In genomic region chr1:179105393-179105792, GRCh38 we compare ENCODE assay signal across 9 cellular contexts. TPM values are rescaled to one million over a fixed set of nuclear protein-coding genes. Genes with fewer than 3 reads are reported as not detected.
DNase-seq lines count a peak whose midpoint lies in the region; TF ChIP-seq lines count a peak whose summit lies in the region.
"Had no signal": no experiment of that assay in that cellular context is flagged by ENCODE, and none has a peak within 500 bp of the region (broad histone marks: within the 10 kb centered on the region; RNA-seq: fewer than 3 reads in every experiment).

No MANE protein-coding gene starts in this region.

- no peak overlapping the region for H3K27ac Mint-ChIP-seq in neural crest cell (ENCODE audit: unreplicated experiment)

- no peaks in the 10 kb centered on the region for H3K27me3 ChIP-seq in GM06990 (replicated peaks; ENCODE audit: control insufficient read depth, insufficient read depth, low read length)
- H3K27me3 ChIP-seq in Loucy (ENCODE audit: insufficient read depth, low read length, poor library complexity, severe bottlenecking) = no peaks in the 10 kb centered on the region
- H3K27me3 ChIP-seq: testis had no signal

- H3K4me3 Mint-ChIP-seq in neural crest cell = no peak overlapping the region

- TF ChIP-seq CTCF in GM06990 (IDR thresholded peaks at IDR 0.05; ENCODE audit: insufficient read depth, low read length, poor library complexity, severe bottlenecking) = peak; percentile 57
- peak; percentile 62 for TF ChIP-seq CTCF in Loucy (conservative IDR thresholded peaks at IDR 0.05; ENCODE audit: low read length)
- TF ChIP-seq CTCF in choroid plexus epithelial cell (conservative IDR thresholded peaks at IDR 0.05; ENCODE audit: low read depth, low read length) = peak; percentile 68
- peak; percentile 67 for TF ChIP-seq CTCF in neural crest cell (conservative IDR thresholded peaks at IDR 0.05)

- no peak overlapping the region for H2AFZ ChIP-seq in Loucy (ENCODE audit: low read length)

- no peaks in the 10 kb centered on the region for H3K9me2 ChIP-seq in Loucy (replicated peaks; ENCODE audit: low read depth, low read length)

- no peaks in the 10 kb centered on the region for H3F3A ChIP-seq in Loucy (ENCODE audit: low read depth)

- peaks cover 34% of the 10 kb centered on the region for H3K4me1 ChIP-seq in Loucy (ENCODE audit: insufficient read depth, low read length, poor library complexity, severe bottlenecking)
- H3K4me1 ChIP-seq: testis had no signal

- peaks cover 18% of the 10 kb centered on the region for H3K36me3 Mint-ChIP-seq in neural crest cell (ENCODE audit: low read depth)

- DNase-seq in GM06990 (ENCODE audit: extremely low read depth, insufficient read length) = no peak
- peak; percentile 46 for DNase-seq in choroid plexus epithelial cell (ENCODE audit: low read depth)
- DNase-seq in neural crest cell (ENCODE audit: low read depth, low spot score) = no peak
- no peak for DNase-seq in DMS79 treated with DMSO at 0.1 percent for 48 hours (lab: John Stamatoyannopoulos, UW)
- no peak for DNase-seq in stimulated activated CD4-positive, alpha-beta T cell treated with anti-CD3 and anti-CD28 coated beads, Interleukin-1b, Interleukin-23, amount 100 ng/mL, for 48 hours
- no peak for DNase-seq in SK-N-DZ (ENCODE audit: low spot score)
- no peak for DNase-seq in Ammon's horn (ENCODE audit: low spot score)
- DNase-seq: testis had no signal

- no peaks in the 10 kb centered on the region for H3K27me3 Mint-ChIP-seq in neural crest cell (ENCODE audit: low read depth)

- H4K20me1 ChIP-seq in Loucy (ENCODE audit: insufficient read depth, low read length, poor library complexity, severe bottlenecking) = no peaks in the 10 kb centered on the region

- no peak overlapping the region for H3K9ac ChIP-seq in Loucy (ENCODE audit: low read depth, low read length, poor library complexity, severe bottlenecking)

- H3K4me1 Mint-ChIP-seq in neural crest cell = peaks cover 8% of the 10 kb centered on the region

- H3K36me3 ChIP-seq in GM06990 (ENCODE audit: control insufficient read depth, insufficient read depth, low read length) (peaks cover 9% of the 10 kb centered on the region), Loucy (ENCODE audit: insufficient read depth, low read length) (peaks cover 12% of the 10 kb centered on the region; the same call in 1 of the 2 replicates)

- H3K9me3 ChIP-seq in Loucy (ENCODE audit: insufficient read depth, low read depth, low read length) = no peaks in the 10 kb centered on the region
- H3K9me3 ChIP-seq: testis had no signal

- no peak overlapping the region for H3K4me3 ChIP-seq in GM06990 (replicated peaks; ENCODE audit: low read depth, low read length)
- H3K4me3 ChIP-seq in Loucy (ENCODE audit: low read length, poor library complexity, severe bottlenecking) = no peak overlapping the region
- no peak overlapping the region for H3K4me3 ChIP-seq in choroid plexus epithelial cell (ENCODE audit: low read depth, low read length)
- H3K4me3 ChIP-seq: testis had no signal

- H3K9me3 Mint-ChIP-seq in neural crest cell = no peaks in the 10 kb centered on the region

- H3K4me2 ChIP-seq in Loucy (ENCODE audit: low read depth, low read length, poor library complexity, severe bottlenecking) = no peak overlapping the region

- H3K79me2 ChIP-seq in Loucy (ENCODE audit: insufficient read depth, low read length) = no peaks in the 10 kb centered on the region

RNA-seq across cellular contexts. Expression of gene TOR3A, which starts 23.5 kb away (rescaled TPM):
- total RNA-seq in neural crest cell = 21.2 and 25.1 TPM in 2 replicates
- 14.9 and 28.1 TPM in 2 replicates for polyA plus RNA-seq in SK-N-DZ (2014; cell fraction: cytosol; rRNA removed)
- 10.4 and 27.1 TPM in 2 replicates for polyA plus RNA-seq in SK-N-DZ (2014; cell fraction: nucleus; rRNA removed)
